In genomic region chr14:66395300-66395699, GRCh38 we compare ENCODE assay signal across 11 cellular contexts.
DNase-seq lines count a peak whose midpoint lies in the region; ATAC-seq and TF ChIP-seq lines count a peak whose summit lies in the region.
"Had no signal": no experiment of that assay in that cellular context is flagged by ENCODE, and none has a peak within 500 bp of the region (broad histone marks: within the 10 kb centered on the region; RNA-seq: fewer than 3 reads in every experiment).

No MANE protein-coding gene starts in this region.

- H3K4ac ChIP-seq in H9 (ENCODE audit: low read depth, low read length), result no peak overlapping the region

- H3K56ac ChIP-seq in H9 (ENCODE audit: insufficient read length, low read depth, low read length), result no peak overlapping the region

- H3K27ac Mint-ChIP-seq in H9 (0 out of 7 replicates have a peak overlapping the region, but pooled peaks of 1 of the 3 experiments have one; percentile 33), type B pancreatic cell (no peak overlapping the region)
- H3K27ac Mint-ChIP-seq in T-helper 1 cell treated with Interleukin-12 subunit alpha and Interleukin-12 subunit beta and Interleukin-4 antibody, amounts not matched to agents 30 μg/mL and 1 μg/mL, for 36 hours, result peak overlapping the region; percentile 53
- no peak overlapping the region for H3K27ac Mint-ChIP-seq in naive thymus-derived CD4-positive, alpha-beta T cell
- H3K27ac Mint-ChIP-seq: activated B cell treated with CpG ODN at 0.5 μM for 24 hours had no signal

- TF ChIP-seq CTCF in H9 (conservative IDR thresholded peaks at IDR 0.05), result 0 out of 3 replicates have a peak, but pooled peaks have one; percentile 19
- TF ChIP-seq CTCF in type B pancreatic cell (conservative IDR thresholded peaks at IDR 0.05), result no peak

- POLR2A ChIA-PET in naive thymus-derived CD4-positive, alpha-beta T cell (lab: Charles Lee), result no interaction called here

- no peaks in the 10 kb centered on the region for H3K4me1 Mint-ChIP-seq in H9
- H3K4me1 Mint-ChIP-seq in T-helper 1 cell treated with Interleukin-12 subunit alpha and Interleukin-12 subunit beta and Interleukin-4 antibody, amounts not matched to agents 30 μg/mL and 1 μg/mL, for 36 hours (ENCODE audit: low read depth), result peaks cover 7% of the 10 kb centered on the region
- H3K4me1 Mint-ChIP-seq in naive thymus-derived CD4-positive, alpha-beta T cell, result peaks cover 0 to 5% (median 0%) of the 10 kb centered on the region in 7 donors
- H3K4me1 Mint-ChIP-seq in type B pancreatic cell (ENCODE audit: unreplicated experiment), result no peaks in the 10 kb centered on the region
- H3K4me1 Mint-ChIP-seq: activated B cell treated with CpG ODN at 0.5 μM for 24 hours had no signal

- H2BK120ac ChIP-seq in H9 (ENCODE audit: low read depth, low read length, poor library complexity, severe bottlenecking), result no peak overlapping the region

- peak; percentile 74 for ATAC-seq in naive thymus-derived CD4-positive, alpha-beta T cell
- ATAC-seq: A549 had no signal

- CTCF ChIA-PET in naive thymus-derived CD4-positive, alpha-beta T cell (lab: Charles Lee), result interaction anchor here (0.6 kb wide), 2 partner anchors 20 to 1071 kb away, joined by 3 to 5 read pairs; no protein-coding TSS in a partner anchor

- no peak overlapping the region for H4K8ac ChIP-seq in H9 (replicated peaks; ENCODE audit: insufficient read length, low read depth, low read length)

- H2BK20ac ChIP-seq in H9 (ENCODE audit: low read depth, low read length, poor library complexity, severe bottlenecking), result no peak overlapping the region

- H3K18ac ChIP-seq in H9 (ENCODE audit: insufficient read length, low read depth, low read length), result no peak overlapping the region

- H3K27ac ChIP-seq in H9 (ENCODE audit: insufficient read length, low read depth, low read length), result no peak overlapping the region
- no peak overlapping the region for H3K27ac ChIP-seq in naive thymus-derived CD4-positive, alpha-beta T cell (ENCODE audit: low read depth, low read length)
- H3K27ac ChIP-seq: A549 had no signal

- H3K23ac ChIP-seq in H9 (ENCODE audit: insufficient read length, low read depth, low read length), result no peak overlapping the region

- H3K9me3 ChIP-seq in H9 (ENCODE audit: control insufficient read depth, low read depth, low read length), result no peaks in the 10 kb centered on the region
- no peaks in the 10 kb centered on the region for H3K9me3 ChIP-seq in naive thymus-derived CD4-positive, alpha-beta T cell (ENCODE audit: control insufficient read depth in 2 of 3, low read length in 3 of 3)
- H3K9me3 ChIP-seq: A549 had no signal

- H2BK15ac ChIP-seq in H9 (ENCODE audit: low read depth, low read length), result no peak overlapping the region

- no peak overlapping the region for H3K14ac ChIP-seq in H9 (ENCODE audit: insufficient read depth, low read length)

- H3K79me2 ChIP-seq in H9 (ENCODE audit: insufficient read depth, low read length), result no peaks in the 10 kb centered on the region

- H3K4me2 ChIP-seq in H9 (ENCODE audit: insufficient read depth, insufficient read length, low read length), result no peak overlapping the region
- H3K4me2 ChIP-seq: A549 had no signal

- H4K5ac ChIP-seq in H9 (ENCODE audit: insufficient read length, low read depth, low read length), result no peak overlapping the region

- H3K9me3 Mint-ChIP-seq in H9 (no peaks in the 10 kb centered on the region; a peak in 1 of 5 replicates), type B pancreatic cell (no peaks in the 10 kb centered on the region)
- no peaks in the 10 kb centered on the region for H3K9me3 Mint-ChIP-seq in T-helper 1 cell treated with Interleukin-12 subunit alpha and Interleukin-12 subunit beta and Interleukin-4 antibody, amounts not matched to agents 30 μg/mL and 1 μg/mL, for 36 hours
- H3K9me3 Mint-ChIP-seq in naive thymus-derived CD4-positive, alpha-beta T cell, result no peaks in the 10 kb centered on the region
- H3K9me3 Mint-ChIP-seq: activated B cell treated with CpG ODN at 0.5 μM for 24 hours had no signal

- H3K23me2 ChIP-seq in H9 (ENCODE audit: insufficient read length, low read depth, low read length, poor library complexity, severe bottlenecking), result no peaks in the 10 kb centered on the region

- H2AK5ac ChIP-seq in H9 (ENCODE audit: insufficient read length, low read length), result no peak overlapping the region

- H2BK5ac ChIP-seq in H9 (ENCODE audit: insufficient read length, low read length), result no peak overlapping the region

- no peaks in the 10 kb centered on the region for H3K36me3 ChIP-seq in naive thymus-derived CD4-positive, alpha-beta T cell (ENCODE audit: control insufficient read depth in 2 of 3, insufficient read depth in 3 of 3, low read length in 3 of 3)

- no peaks in the 10 kb centered on the region for H4K20me1 ChIP-seq in H9 (ENCODE audit: control insufficient read depth, insufficient read depth, insufficient read length)

- no peaks in the 10 kb centered on the region for H3K36me3 Mint-ChIP-seq in H9 (ENCODE audit: insufficient read depth in 1 of 3, low read depth in 3 of 3)
- H3K36me3 Mint-ChIP-seq in T-helper 1 cell treated with Interleukin-12 subunit alpha and Interleukin-12 subunit beta and Interleukin-4 antibody, amounts not matched to agents 30 μg/mL and 1 μg/mL, for 36 hours (ENCODE audit: low read depth), result no peaks in the 10 kb centered on the region
- H3K36me3 Mint-ChIP-seq in naive thymus-derived CD4-positive, alpha-beta T cell, result peaks cover 0 to 4% (median 0%) of the 10 kb centered on the region in 5 donors
- H3K36me3 Mint-ChIP-seq in type B pancreatic cell, result no peaks in the 10 kb centered on the region

- H3K4me3 Mint-ChIP-seq in H9 (no peak overlapping the region), type B pancreatic cell (no peak overlapping the region)
- H3K4me3 Mint-ChIP-seq in T-helper 1 cell treated with Interleukin-12 subunit alpha and Interleukin-12 subunit beta and Interleukin-4 antibody, amounts not matched to agents 30 μg/mL and 1 μg/mL, for 36 hours, result no peak overlapping the region
- no peak overlapping the region for H3K4me3 Mint-ChIP-seq in naive thymus-derived CD4-positive, alpha-beta T cell
- H3K4me3 Mint-ChIP-seq: activated B cell treated with CpG ODN at 0.5 μM for 24 hours had no signal

- H3T11ph ChIP-seq in H9 (ENCODE audit: low read length), result no peak overlapping the region

- intact Hi-C loops in naive thymus-derived CD4-positive, alpha-beta T cell (cut with micrococcal nuclease), result loop anchor here in 1 of 2 donors (1.0 to 10.0 kb wide), 2 partner anchors 36 to 980 kb away; partner anchors contain the start of gene FUT8

- H2AFZ ChIP-seq in H9 (ENCODE audit: low read length), result no peak overlapping the region

- H3K79me1 ChIP-seq in H9 (ENCODE audit: insufficient read depth, low read depth, low read length, poor library complexity, severe bottlenecking), result no peaks in the 10 kb centered on the region

- no peak overlapping the region for H3K9ac ChIP-seq in H9 (ENCODE audit: extremely low read depth, insufficient read length, low read length)

- H4K91ac ChIP-seq in H9 (ENCODE audit: insufficient read length, low read depth, low read length), result no peak overlapping the region

- no peaks in the 10 kb centered on the region for H3K27me3 ChIP-seq in H9 (ENCODE audit: insufficient read depth, low read length)
- no peaks in the 10 kb centered on the region for H3K27me3 ChIP-seq in naive thymus-derived CD4-positive, alpha-beta T cell (ENCODE audit: control insufficient read depth in 2 of 2, insufficient read depth in 2 of 2, low read length in 2 of 2)

- no peak overlapping the region for H2BK12ac ChIP-seq in H9 (ENCODE audit: insufficient read length, low read depth, low read length)

- no CpG with 5 or more reads among the region's 1 CpG for WGBS in H9 (ENCODE audit: extremely low coverage, insufficient read length, low lambda C conversion rate)

- H3K4me1 ChIP-seq in H9 (ENCODE audit: insufficient read depth, low read length), result no peaks in the 10 kb centered on the region
- peaks cover 0 to 6% of the 10 kb centered on the region in 2 donors for H3K4me1 ChIP-seq in naive thymus-derived CD4-positive, alpha-beta T cell (ENCODE audit: control insufficient read depth in 2 of 2, insufficient read depth in 2 of 2, low read length in 2 of 2)
- H3K4me1 ChIP-seq: A549 had no signal

- H3K27me3 Mint-ChIP-seq in H9 (ENCODE audit: low read depth) (no peaks in the 10 kb centered on the region; the same call in 1 of the 2 replicates), type B pancreatic cell (peaks cover 23% of the 10 kb centered on the region)
- H3K27me3 Mint-ChIP-seq in T-helper 1 cell treated with Interleukin-12 subunit alpha and Interleukin-12 subunit beta and Interleukin-4 antibody, amounts not matched to agents 30 μg/mL and 1 μg/mL, for 36 hours (ENCODE audit: low read depth), result peaks cover 19% of the 10 kb centered on the region
- peaks cover 0 to 13% (median 0%) of the 10 kb centered on the region in 5 donors for H3K27me3 Mint-ChIP-seq in naive thymus-derived CD4-positive, alpha-beta T cell
- H3K27me3 Mint-ChIP-seq: activated B cell treated with CpG ODN at 0.5 μM for 24 hours had no signal

- H3K4me3 ChIP-seq in naive thymus-derived CD4-positive, alpha-beta T cell (ENCODE audit: low read length), result no peak overlapping the region
- H3K4me3 ChIP-seq: A549 had no signal

- peak in 2 of 3 experiments; percentile 11 to 73 for DNase-seq in NCI-H1417 (lab: John Stamatoyannopoulos, UW)
- no peak for DNase-seq in NCI-H1417 treated with DMSO at 0.1 percent for 48 hours (lab: John Stamatoyannopoulos, UW)
- no peak for DNase-seq in H9
- DNase-seq in naive thymus-derived CD4-positive, alpha-beta T cell, result peak in 4 of 9 donors; percentile 1 to 26 (median 18)
- DNase-seq in type B pancreatic cell (ENCODE audit: extremely low spot score, unreplicated experiment), result no peak
- DNase-seq in dedifferentiated amniotic fluid mesenchymal stem cell (ENCODE audit: extremely low spot score), result no peak
- DNase-seq in kidney glomerular epithelial cell (lab: John Stamatoyannopoulos, UW), result no peak
- DNase-seq: activated B cell treated with CpG ODN at 0.5 μM for 24 hours, NCI-H1930 had no signal

Comparison
In these comparisons a context has a peak if more than half of its experiments do, and no peak if none do; other contexts are left out.
1. DNase-seq: peak in NCI-H1417 (2 of 3); none in NCI-H1417 treated with DMSO at 0.1 percent for 48 hours (single experiment), H9 (single experiment), type B pancreatic cell (single experiment), dedifferentiated amniotic fluid mesenchymal stem cell (single experiment) and kidney glomerular epithelial cell (single experiment).